In genomic region chr12:26113194-26113654, GRCh38 we compare ENCODE assay signal across 8 cellular contexts. TPM values are rescaled to one million over a fixed set of nuclear protein-coding genes. Genes with fewer than 3 reads are reported as not detected.
DNase-seq lines count a peak whose midpoint lies in the region; ATAC-seq and TF ChIP-seq lines count a peak whose summit lies in the region.

No MANE protein-coding gene starts in this region.

- peak overlapping the region; percentile 63 to 87 (median 81) for H3K4me3 Mint-ChIP-seq in naive thymus-derived CD8-positive, alpha-beta T cell

- H3K36me3 ChIP-seq in BLaER1 treated with 17β-estradiol and CSF1 and Interleukin-3, amounts not matched to agents 10 nM and 100 nM, result no peaks in the 10 kb centered on the region
- no peaks in the 10 kb centered on the region for H3K36me3 ChIP-seq in colonic mucosa

- peak overlapping the region in 1 of 11 experiments; percentile 78; a peak in 3 of 22 replicates for H3K27ac ChIP-seq in BLaER1 treated with 17β-estradiol and CSF1 and Interleukin-3, amounts not matched to agents 10 nM and 100 nM
- H3K27ac ChIP-seq in colonic mucosa, result peak overlapping the region; percentile 84

- peaks cover 0 to 56% (median 54%) of the 10 kb centered on the region in 11 experiments; a peak in 18 of 22 replicates for H3K27me3 ChIP-seq in BLaER1 treated with 17β-estradiol and CSF1 and Interleukin-3, amounts not matched to agents 10 nM and 100 nM
- no peaks in the 10 kb centered on the region for H3K27me3 ChIP-seq in colonic mucosa

- peak; percentile 60 to 66 for DNase-seq in NCI-H1930 (lab: John Stamatoyannopoulos, UW)
- DNase-seq in colonic mucosa, result peak; percentile 29
- no peak for DNase-seq in naive thymus-derived CD8-positive, alpha-beta T cell
- DNase-seq in GM20000 (ENCODE audit: low spot score), result no peak
- DNase-seq in lower leg skin (ENCODE audit: low spot score in 2 of 2), result no peak

- no peak for TF ChIP-seq POLR2A in lower leg skin (IDR thresholded peaks at IDR 0.05)

- peaks cover 18 to 42% (median 22%) of the 10 kb centered on the region in 5 donors for H3K27me3 Mint-ChIP-seq in naive thymus-derived CD8-positive, alpha-beta T cell

- H3K9ac ChIP-seq in BLaER1 treated with 17β-estradiol and CSF1 and Interleukin-3, amounts not matched to agents 10 nM and 100 nM, result peak overlapping the region in 1 of 11 experiments; percentile 78; a peak in 1 of 22 replicates
- H3K9ac ChIP-seq in colonic mucosa (ENCODE audit: low read depth in 2 of 2, low read length in 2 of 2), result no peak overlapping the region

- no peaks in the 10 kb centered on the region for H3K9me3 ChIP-seq in BLaER1 treated with 17β-estradiol and CSF1 and Interleukin-3, amounts not matched to agents 10 nM and 100 nM (replicated peaks in 1 of 11)
- H3K9me3 ChIP-seq in colonic mucosa, result no peaks in the 10 kb centered on the region

- ATAC-seq in naive thymus-derived CD8-positive, alpha-beta T cell, result no peak
- no peak for ATAC-seq in HG03469 (IDR thresholded peaks at IDR 0.05; ENCODE audit: unreplicated experiment)
- ATAC-seq in GM21723 (IDR thresholded peaks at IDR 0.05; ENCODE audit: unreplicated experiment), result no peak

- H3K4me1 Mint-ChIP-seq in naive thymus-derived CD8-positive, alpha-beta T cell, result peaks cover 4 to 17% (median 12%) of the 10 kb centered on the region in 4 donors

- WGBS in lower leg skin, 2 donors, result 28 to 40% methylated on average over 6 of the region's 6 CpGs

- peaks cover 10 to 24% (median 12%) of the 10 kb centered on the region in 10 experiments for H3K4me1 ChIP-seq in BLaER1 treated with 17β-estradiol and CSF1 and Interleukin-3, amounts not matched to agents 10 nM and 100 nM
- H3K4me1 ChIP-seq in colonic mucosa, result peaks cover 5% of the 10 kb centered on the region

- H4K20me1 ChIP-seq in BLaER1 treated with 17β-estradiol and CSF1 and Interleukin-3, amounts not matched to agents 10 nM and 100 nM, result no peaks in the 10 kb centered on the region

- peak overlapping the region in 2 of 10 donors; percentile 4 to 74 for H3K27ac Mint-ChIP-seq in naive thymus-derived CD8-positive, alpha-beta T cell

- H3K4me3 ChIP-seq in BLaER1 treated with 17β-estradiol and CSF1 and Interleukin-3, amounts not matched to agents 10 nM and 100 nM, result peak overlapping the region in 9 of 10 experiments; percentile 58 to 70 (median 61); a peak in 10 of 20 replicates
- no peak overlapping the region for H3K4me3 ChIP-seq in colonic mucosa
- H3K4me3 ChIP-seq in lower leg skin (ENCODE audit: low read depth, poor library complexity, severe bottlenecking), result no peak overlapping the region

- H3K36me3 Mint-ChIP-seq in naive thymus-derived CD8-positive, alpha-beta T cell, result no peaks in the 10 kb centered on the region

- peak overlapping the region; percentile 85 to 95 (median 91) for H3K4me2 ChIP-seq in BLaER1 treated with 17β-estradiol and CSF1 and Interleukin-3, amounts not matched to agents 10 nM and 100 nM

- intact Hi-C loops in colonic mucosa (cut with DNase I) (no loop called here), lower leg skin (cut with DNase I; ENCODE audit: low total_unique reads) (no loop called here)

- POLR2A ChIA-PET in naive thymus-derived CD8-positive, alpha-beta T cell (lab: Charles Lee), result no interaction called here

- H3K9me3 Mint-ChIP-seq in naive thymus-derived CD8-positive, alpha-beta T cell, result no peaks in the 10 kb centered on the region

- TF ChIP-seq CTCF in colonic mucosa (IDR thresholded peaks at IDR 0.05) (no peak), GM20000 (IDR thresholded peaks at IDR 0.05; ENCODE audit: extremely low read depth, missing control alignments) (no peak), lower leg skin (IDR thresholded peaks at IDR 0.05) (no peak)

RNA-seq across cellular contexts. Expression of gene BHLHE41, which starts 11.6 kb away (rescaled TPM):
- 10 to 100 TPM; 13.3 to 31.8 TPM for total RNA-seq in colonic mucosa
- under 1 TPM; 0.08 to 0.44 TPM for total RNA-seq in naive thymus-derived CD8-positive, alpha-beta T cell
- under 1 TPM in 1 of 3 donors, not detected in 2; 0.41 TPM for polyA plus RNA-seq in naive thymus-derived CD8-positive, alpha-beta T cell
- total RNA-seq in lower leg skin, result 10 to 100 TPM in 1 of 4 donors, 1 to 10 TPM in 3; 4.9 to 14.5 (median 7.2) TPM

Comparison
In these comparisons a context has a peak if more than half of its experiments do, and no peak if none do; other contexts are left out.
1. H3K4me3 ChIP-seq: peak in BLaER1 treated with 17β-estradiol and CSF1 and Interleukin-3, amounts not matched to agents 10 nM and 100 nM (9 of 10); none in colonic mucosa (single experiment) and lower leg skin (single experiment).
2. DNase-seq: peak in NCI-H1930 (2 of 2) and colonic mucosa (single experiment); none in naive thymus-derived CD8-positive, alpha-beta T cell (0 of 10), GM20000 (single experiment) and lower leg skin (0 of 2).
3. RNA of gene BHLHE41, which starts 11.6 kb away (total RNA-seq): 13.3 to 31.8 TPM in colonic mucosa and 4.9 to 14.5 TPM in lower leg skin; 0.08 to 0.44 TPM in naive thymus-derived CD8-positive, alpha-beta T cell; every median in the first group is over 4 times any median in the second.